ENCODE assay signal across 11 cellular contexts in genomic region chr16:27365142-27366089, GRCh38. TPM values are rescaled to one million over a fixed set of nuclear protein-coding genes. Genes with fewer than 3 reads are reported as not detected.
A peak's percentile ranks its signal among the peaks of the same experiment; 100 is the strongest.
DNase-seq lines count a peak whose midpoint lies in the region; ATAC-seq and TF ChIP-seq lines count a peak whose summit lies in the region.
"Had no signal": no experiment of that assay in that cellular context is flagged by ENCODE, and none has a peak within 500 bp of the region (broad histone marks: within the 10 kb centered on the region; RNA-seq: fewer than 3 reads in every experiment).

No MANE protein-coding gene starts in this region.

- H3K4me3 Mint-ChIP-seq in activated naive CD4-positive, alpha-beta T cell treated with anti-CD3 and anti-CD28 coated beads, Interleukin-2, amount 50 U/mL, for 24 hours = peak overlapping the region; percentile 75
- peak overlapping the region in 1 of 2 donors; percentile 17 for H3K4me3 Mint-ChIP-seq in stimulated activated naive CD8-positive, alpha-beta T cell treated with anti-CD3 and anti-CD28 coated beads, Interleukin-15, amount 100 ng/mL, for 72 hours
- H3K4me3 Mint-ChIP-seq in endothelial cell (ENCODE audit: unreplicated experiment) = no peak overlapping the region
- H3K4me3 Mint-ChIP-seq: WTC11 had no signal

- H3K36me3 Mint-ChIP-seq in activated naive CD4-positive, alpha-beta T cell treated with anti-CD3 and anti-CD28 coated beads, Interleukin-2, amount 50 U/mL, for 24 hours = peaks cover 20% of the 10 kb centered on the region
- H3K36me3 Mint-ChIP-seq in endothelial cell (ENCODE audit: low read depth, unreplicated experiment) = peaks cover 16% of the 10 kb centered on the region

- H3K9me3 ChIP-seq in hepatocyte (ENCODE audit: low read depth) = no peaks in the 10 kb centered on the region
- H3K9me3 ChIP-seq: ovary had no signal

- H4K20me1 ChIP-seq in hepatocyte (ENCODE audit: insufficient read depth, poor library complexity, severe bottlenecking) = no peaks in the 10 kb centered on the region

- peak overlapping the region; percentile 92 for H3K27ac ChIP-seq in hepatocyte
- H3K27ac ChIP-seq: ovary had no signal

- H3K4me1 Mint-ChIP-seq in activated naive CD4-positive, alpha-beta T cell treated with anti-CD3 and anti-CD28 coated beads, Interleukin-2, amount 50 U/mL, for 24 hours = peaks cover 77% of the 10 kb centered on the region
- H3K4me1 Mint-ChIP-seq in stimulated activated naive CD8-positive, alpha-beta T cell treated with anti-CD3 and anti-CD28 coated beads, Interleukin-15, amount 100 ng/mL, for 72 hours = peaks cover 90% of the 10 kb centered on the region
- no peaks in the 10 kb centered on the region for H3K4me1 Mint-ChIP-seq in endothelial cell (ENCODE audit: unreplicated experiment)

- no peaks in the 10 kb centered on the region for H3K79me2 ChIP-seq in hepatocyte

- DNase-seq in activated naive CD4-positive, alpha-beta T cell treated with anti-CD3 and anti-CD28 coated beads, Interleukin-2, amount 50 U/mL, for 16 hours = no peak
- peak; percentile 45 to 56 for DNase-seq in activated T-cell treated with anti-CD3 and anti-CD28 coated beads, Interleukin-2, amount 50 U/mL, for 48 hours
- peak; percentile 63 for DNase-seq in hepatocyte (ENCODE audit: low spot score)
- DNase-seq in stimulated activated naive CD8-positive, alpha-beta T cell treated with anti-CD3 and anti-CD28 coated beads, Interleukin-15, amount 100 ng/mL, for 72 hours = peak in 1 of 2 donors; percentile 41
- DNase-seq in endothelial cell (ENCODE audit: low spot score) = no peak
- DNase-seq in DMS79 (lab: John Stamatoyannopoulos, UW) = no peak
- DNase-seq: NCI-H2171 treated with DMSO at 0.1 percent for 48 hours, ovary had no signal

- no peaks in the 10 kb centered on the region for H3K27me3 ChIP-seq in hepatocyte
- H3K27me3 ChIP-seq: ovary had no signal

- WGBS in hepatocyte (ENCODE audit: low lambda C conversion rate, missing lambda C conversion rate) = 57% methylated on average over 7 of the region's 7 CpGs

- H3K27ac Mint-ChIP-seq in activated naive CD4-positive, alpha-beta T cell treated with anti-CD3 and anti-CD28 coated beads, Interleukin-2, amount 50 U/mL, for 24 hours = peak overlapping the region; percentile 73
- H3K27ac Mint-ChIP-seq in stimulated activated naive CD8-positive, alpha-beta T cell treated with anti-CD3 and anti-CD28 coated beads, Interleukin-15, amount 100 ng/mL, for 72 hours = peak overlapping the region; percentile 90 to 96
- H3K27ac Mint-ChIP-seq in endothelial cell (ENCODE audit: unreplicated experiment) = no peak overlapping the region
- H3K27ac Mint-ChIP-seq: WTC11 had no signal

- H3K4me2 ChIP-seq in hepatocyte = peak overlapping the region; percentile 53

- no peaks in the 10 kb centered on the region for H3K36me3 ChIP-seq in hepatocyte (replicated peaks; ENCODE audit: insufficient read depth, low read depth)
- H3K36me3 ChIP-seq: ovary had no signal

- no peak overlapping the region for H2AFZ ChIP-seq in hepatocyte

- H3K27me3 Mint-ChIP-seq in activated naive CD4-positive, alpha-beta T cell treated with anti-CD3 and anti-CD28 coated beads, Interleukin-2, amount 50 U/mL, for 24 hours = no peaks in the 10 kb centered on the region
- H3K27me3 Mint-ChIP-seq in stimulated activated naive CD8-positive, alpha-beta T cell treated with anti-CD3 and anti-CD28 coated beads, Interleukin-15, amount 100 ng/mL, for 72 hours = no peaks in the 10 kb centered on the region
- peaks cover 15% of the 10 kb centered on the region for H3K27me3 Mint-ChIP-seq in endothelial cell (ENCODE audit: unreplicated experiment)

- H3K4me3 ChIP-seq in hepatocyte = no peak overlapping the region
- H3K4me3 ChIP-seq: ovary had no signal

- no peaks in the 10 kb centered on the region for H3K9me3 Mint-ChIP-seq in activated naive CD4-positive, alpha-beta T cell treated with anti-CD3 and anti-CD28 coated beads, Interleukin-2, amount 50 U/mL, for 24 hours
- peaks cover 9% of the 10 kb centered on the region in 2 donors for H3K9me3 Mint-ChIP-seq in stimulated activated naive CD8-positive, alpha-beta T cell treated with anti-CD3 and anti-CD28 coated beads, Interleukin-15, amount 100 ng/mL, for 72 hours
- H3K9me3 Mint-ChIP-seq in endothelial cell (ENCODE audit: unreplicated experiment) = no peaks in the 10 kb centered on the region
- H3K9me3 Mint-ChIP-seq: WTC11 had no signal

- H3K4me1 ChIP-seq in hepatocyte (ENCODE audit: insufficient read depth) = peaks cover 15% of the 10 kb centered on the region

- TF ChIP-seq CTCF in hepatocyte (IDR thresholded peaks at IDR 0.05; ENCODE audit: poor library complexity) (no peak), endothelial cell (IDR thresholded peaks at IDR 0.05; ENCODE audit: unreplicated experiment) (no peak)

- ATAC-seq in stimulated activated naive CD8-positive, alpha-beta T cell treated with anti-CD3 and anti-CD28 coated beads, Interleukin-15, amount 100 ng/mL, for 72 hours = no peak
- ATAC-seq in GM21390 (IDR thresholded peaks at IDR 0.05; ENCODE audit: unreplicated experiment) = no peak
- ATAC-seq: WTC11 had no signal

- no peaks in the 10 kb centered on the region for H3K9me2 ChIP-seq in hepatocyte (replicated peaks; ENCODE audit: insufficient read depth)

RNA-seq across cellular contexts. Expression of gene IL21R, which starts 36.6 kb away (rescaled TPM):
- total RNA-seq in hepatocyte (0.10 and 0.16 TPM in 2 replicates), endothelial cell (ENCODE audit: unreplicated experiment) (not detected)
- polyA plus RNA-seq in hepatocyte = not detected in 2 replicates

RNA-seq across cellular contexts. Expression of gene IL4R, which starts 51.6 kb away (rescaled TPM):
- total RNA-seq in hepatocyte (19.0 and 23.6 TPM in 2 replicates), endothelial cell (ENCODE audit: unreplicated experiment) (45.7 TPM)
- 20.9 and 22.3 TPM in 2 replicates for polyA plus RNA-seq in hepatocyte

Comparison
In these comparisons a context has a peak if more than half of its experiments do, and no peak if none do; other contexts are left out.
1. DNase-seq: peak in activated T-cell treated with anti-CD3 and anti-CD28 coated beads, Interleukin-2, amount 50 U/mL, for 48 hours (2 of 2) and hepatocyte (single experiment); none in activated naive CD4-positive, alpha-beta T cell treated with anti-CD3 and anti-CD28 coated beads, Interleukin-2, amount 50 U/mL, for 16 hours (single experiment), endothelial cell (single experiment) and DMS79 (single experiment).